9 cellular contexts compared by ENCODE assay signal in the genomic region with DNA sequence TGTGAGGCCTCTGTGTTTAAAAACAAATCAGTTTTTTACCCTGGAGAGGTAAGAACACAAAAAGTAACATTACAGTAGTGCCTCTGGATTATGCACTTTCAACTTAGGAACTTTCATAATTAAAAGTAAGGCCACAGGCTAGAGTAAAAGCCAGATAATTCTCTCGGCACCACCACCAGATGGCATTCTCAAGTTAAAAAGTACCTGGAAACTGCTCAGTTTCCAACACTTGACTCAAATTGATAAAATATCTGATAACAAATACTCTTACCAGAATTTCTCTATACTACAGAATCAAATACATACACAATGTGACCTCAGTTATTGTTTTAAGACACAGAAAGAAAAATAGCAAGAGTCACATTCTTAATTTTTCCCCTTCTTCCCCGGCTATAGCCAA. TPM values are rescaled to one million over a fixed set of nuclear protein-coding genes. Genes with fewer than 3 reads are reported as not detected.
DNase-seq lines count a peak whose midpoint lies in the region; ATAC-seq and TF ChIP-seq lines count a peak whose summit lies in the region.
"Had no signal": no experiment of that assay in that cellular context is flagged by ENCODE, and none has a peak within 500 bp of the region (broad histone marks: within the 10 kb centered on the region; RNA-seq: fewer than 3 reads in every experiment).

No MANE protein-coding gene starts in this region.

- no peak overlapping the region for H3K4ac ChIP-seq in mesendoderm (ENCODE audit: low read depth, low read length)

- no peak overlapping the region for H3K23ac ChIP-seq in mesendoderm (ENCODE audit: low read length)

- H3K4me2 ChIP-seq in OCI-LY3 (ENCODE audit: low read length) (no peak overlapping the region), mesendoderm (ENCODE audit: low read length) (no peak overlapping the region)

- CTCF ChIA-PET in Caco-2 (lab: Charles Lee): interaction anchor here (2.3 kb wide), 1 partner anchor 83 kb away, joined by 13 read pairs; no protein-coding TSS in a partner anchor

- H3K18ac ChIP-seq in mesendoderm (ENCODE audit: low read length): no peak overlapping the region

- H3K36me3 Mint-ChIP-seq in Caco-2 (ENCODE audit: insufficient read depth, unreplicated experiment): peaks cover 5% of the 10 kb centered on the region

- DNase-seq in Caco-2: peak; percentile 41 to 42
- DNase-seq in central memory CD4-positive, alpha-beta T cell: peak; percentile 21
- peak; percentile 32 for DNase-seq in mesendoderm
- no peak for DNase-seq in SKM-1 treated with dmso at 0.1 percent for 144 hours (lab: John Stamatoyannopoulos, UW; ENCODE audit: unreplicated experiment)
- DNase-seq in NCI-H2227 (lab: John Stamatoyannopoulos, UW; ENCODE audit: unreplicated experiment): no peak
- DNase-seq in NCI-H187 (lab: John Stamatoyannopoulos, UW): no peak

- no CpG with 5 or more reads among the region's 2 CpGs for WGBS in mesendoderm (ENCODE audit: extremely low coverage, insufficient coverage, low lambda C conversion rate)

- no peaks in the 10 kb centered on the region for H3K36me3 ChIP-seq in Caco-2 (ENCODE audit: control insufficient read depth, insufficient read depth, low read length)
- peaks cover 7% of the 10 kb centered on the region for H3K36me3 ChIP-seq in OCI-LY3 (replicated peaks; ENCODE audit: low read depth, low read length)
- H3K36me3 ChIP-seq in mesendoderm (ENCODE audit: control insufficient read depth, insufficient read depth, low read length): no peaks in the 10 kb centered on the region

- H3K4me3 ChIP-seq in Caco-2 (ENCODE audit: low read depth, low read length) (no peak overlapping the region), OCI-LY3 (ENCODE audit: low read length) (no peak overlapping the region), mesendoderm (ENCODE audit: low read length) (no peak overlapping the region)
- H3K4me3 ChIP-seq: SK-N-MC had no signal

- no peak overlapping the region for H3K27ac ChIP-seq in OCI-LY3 (ENCODE audit: low read length)
- H3K27ac ChIP-seq in mesendoderm (ENCODE audit: low read depth, low read length): no peak overlapping the region
- H3K27ac ChIP-seq: SK-N-MC had no signal

- no peak overlapping the region for H4K8ac ChIP-seq in mesendoderm (ENCODE audit: low read depth, low read length)

- POLR2A ChIA-PET in Caco-2 (lab: Charles Lee): no interaction called here

- no peak overlapping the region for H2BK120ac ChIP-seq in mesendoderm (ENCODE audit: low read depth, low read length)

- H3K9me3 Mint-ChIP-seq in Caco-2 (ENCODE audit: unreplicated experiment): no peaks in the 10 kb centered on the region

- H3K79me2 ChIP-seq in OCI-LY3 (ENCODE audit: low read length): no peaks in the 10 kb centered on the region
- no peaks in the 10 kb centered on the region for H3K79me2 ChIP-seq in mesendoderm (ENCODE audit: control insufficient read depth, insufficient read depth, low read length)

- no peak overlapping the region for H4K5ac ChIP-seq in mesendoderm (ENCODE audit: low read length)

- intact Hi-C loops in Caco-2 (cut with micrococcal nuclease; ENCODE audit: unreplicated experiment): loop anchor here (1.0 kb wide), 5 partner anchors 21 to 131 kb away; no protein-coding TSS in a partner anchor

- H2AFZ ChIP-seq in OCI-LY3 (ENCODE audit: low read depth, low read length): no peak overlapping the region

- no peaks in the 10 kb centered on the region for H3K4me1 ChIP-seq in Caco-2
- H3K4me1 ChIP-seq in OCI-LY3 (ENCODE audit: low read length): no peaks in the 10 kb centered on the region
- no peaks in the 10 kb centered on the region for H3K4me1 ChIP-seq in mesendoderm (ENCODE audit: control insufficient read depth, low read depth, low read length)

- H3K27ac Mint-ChIP-seq in Caco-2 (ENCODE audit: unreplicated experiment): no peak overlapping the region

- TF ChIP-seq CTCF in Caco-2 (IDR thresholded peaks at IDR 0.05; ENCODE audit: insufficient read depth in 1 of 2, low read depth in 1 of 2, low read length in 1 of 2, severe bottlenecking in 1 of 2, unreplicated experiment in 1 of 2): peak; percentile 27 to 53
- peak; percentile 73 for TF ChIP-seq CTCF in OCI-LY3 (IDR thresholded peaks at IDR 0.05; ENCODE audit: low read depth, low read length)

- H3K27me3 Mint-ChIP-seq in Caco-2 (ENCODE audit: insufficient read depth, unreplicated experiment): no peaks in the 10 kb centered on the region

- peak; percentile 51 for ATAC-seq in GM19043 (IDR thresholded peaks at IDR 0.05; ENCODE audit: low read depth, unreplicated experiment)

- H2BK15ac ChIP-seq in mesendoderm (replicated peaks; ENCODE audit: low read depth): no peak overlapping the region

- no peaks in the 10 kb centered on the region for H3K4me1 Mint-ChIP-seq in Caco-2 (ENCODE audit: low read depth, unreplicated experiment)

- H3K27me3 ChIP-seq in Caco-2 (replicated peaks; ENCODE audit: control insufficient read depth, insufficient read depth, low read length) (no peaks in the 10 kb centered on the region), OCI-LY3 (ENCODE audit: low read depth, low read length) (no peaks in the 10 kb centered on the region), mesendoderm (ENCODE audit: insufficient read depth, low read length, poor library complexity) (no peaks in the 10 kb centered on the region)

- H3K56ac ChIP-seq in mesendoderm (ENCODE audit: low read length): no peak overlapping the region

- H2AK5ac ChIP-seq in mesendoderm (ENCODE audit: low read length): no peak overlapping the region

- BruUV-seq in Caco-2 (replicated peaks; lab: Mats Ljungman, UMichigan): no TSS peak

- H4K20me1 ChIP-seq in OCI-LY3 (ENCODE audit: insufficient read depth, low read length): no peaks in the 10 kb centered on the region

- H3K4me3 Mint-ChIP-seq in Caco-2 (ENCODE audit: unreplicated experiment): no peak overlapping the region

- no peaks in the 10 kb centered on the region for H3K79me1 ChIP-seq in mesendoderm (ENCODE audit: low read length)

- no peak overlapping the region for H2BK5ac ChIP-seq in mesendoderm (ENCODE audit: low read length)

- H3K9me3 ChIP-seq in Caco-2 (no peaks in the 10 kb centered on the region), OCI-LY3 (ENCODE audit: insufficient read depth, low read length) (no peaks in the 10 kb centered on the region)

- H3K9ac ChIP-seq in OCI-LY3 (ENCODE audit: low read length) (no peak overlapping the region), mesendoderm (ENCODE audit: low read length) (no peak overlapping the region)

RNA-seq across cellular contexts. Expression of gene SPICE1, which starts 19.9 kb away (rescaled TPM):
- total RNA-seq in Caco-2 (2022): 15.5 and 16.0 TPM in 2 replicates
- polyA plus RNA-seq in mesendoderm (2013, experiment 1 of 2): 7.2 TPM
- 7.4 TPM for polyA plus RNA-seq in mesendoderm (2013, experiment 2 of 2)

RNA-seq across cellular contexts. Expression of gene SIDT1, which starts 37.3 kb away (rescaled TPM):
- total RNA-seq in Caco-2 (2022): 0.84 and 1.0 TPM in 2 replicates
- polyA plus RNA-seq in mesendoderm (2013, experiment 1 of 2): not detected
- 0.01 TPM for polyA plus RNA-seq in mesendoderm (2013, experiment 2 of 2)

RNA-seq across cellular contexts. Expression of gene CFAP44, which starts 53.7 kb away (rescaled TPM):
- 2.4 and 5.1 TPM in 2 replicates for total RNA-seq in Caco-2 (2022)
- 0.74 TPM for polyA plus RNA-seq in mesendoderm (2013, experiment 1 of 2)
- 0.62 TPM for polyA plus RNA-seq in mesendoderm (2013, experiment 2 of 2)

Comparison
In these comparisons a context has a peak if more than half of its experiments do, and no peak if none do; other contexts are left out.
1. DNase-seq: peak in Caco-2 (2 of 2), central memory CD4-positive, alpha-beta T cell (single experiment) and mesendoderm (single experiment); none in SKM-1 treated with dmso at 0.1 percent for 144 hours (single experiment), NCI-H2227 (single experiment) and NCI-H187 (0 of 2).